Comparison of ENCODE assay signal across 35 cellular contexts in the genomic region with DNA sequence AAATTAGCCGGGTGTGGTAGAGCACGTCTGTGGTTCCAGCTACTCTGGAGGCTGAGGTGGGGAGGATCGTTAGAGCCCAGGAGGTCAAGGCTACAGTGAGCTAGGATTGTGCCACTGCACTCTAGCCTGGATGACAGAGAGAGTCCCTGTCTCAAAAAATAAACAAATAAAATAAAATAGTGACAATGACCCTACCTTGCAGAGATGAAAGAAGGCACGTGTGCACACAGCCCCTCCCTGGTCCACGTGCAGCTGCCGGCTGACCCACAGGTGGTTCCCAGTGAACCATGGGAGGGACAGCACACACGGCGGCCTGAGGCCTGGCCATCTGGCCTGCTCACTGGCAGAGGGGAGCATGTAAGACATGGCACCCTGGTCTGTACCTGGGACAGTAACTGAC. TPM values are rescaled to one million over a fixed set of nuclear protein-coding genes. Genes with fewer than 3 reads are reported as not detected.
"Had no signal": no experiment of that assay in that cellular context is flagged by ENCODE, and none has a peak within 500 bp of the region (broad histone marks: within the 10 kb centered on the region; RNA-seq: fewer than 3 reads in every experiment).

No MANE protein-coding gene starts in this region.

- ATAC-seq: activated CD4-positive, alpha-beta T cell treated with anti-CD3 and anti-CD28 coated beads for 36 hours; activated CD8-positive, alpha-beta memory T cell treated with anti-CD3 and anti-CD28 coated beads, Interleukin-2, amount 10 ng/mL, durations not matched to agents 7 days and 5 days; activated CD8-positive, alpha-beta T cell treated with anti-CD3 and anti-CD28 coated beads, Interleukin-2, amount 10 ng/mL, durations not matched to agents 7 days and 5 days; activated naive CD8-positive, alpha-beta T cell treated with anti-CD3 and anti-CD28 coated beads, Interleukin-2, amount 50 U/mL, for 24 hours; body of pancreas had no signal

- H3K9me3 Mint-ChIP-seq: activated CD4-positive, alpha-beta memory T cell treated with anti-CD3 and anti-CD28 coated beads for 36 hours; activated CD4-positive, alpha-beta T cell treated with anti-CD3 and anti-CD28 coated beads, Interleukin-2, amount 10 ng/mL, durations not matched to agents 24 days and 14 days; activated naive CD4-positive, alpha-beta T cell treated with anti-CD3 and anti-CD28 coated beads for 36 hours; activated naive CD4-positive, alpha-beta T cell treated with anti-CD3 and anti-CD28 coated beads, Interleukin-2, amount 50 U/mL, for 24 hours; activated naive CD8-positive, alpha-beta T cell treated with anti-CD3 and anti-CD28 coated beads for 36 hours; activated naive CD8-positive, alpha-beta T cell treated with anti-CD3 and anti-CD28 coated beads, Interleukin-2, amount 50 U/mL, for 24 hours; activated T-helper 1 cell treated with anti-CD3 and anti-CD28 coated beads, Interleukin-12 subunit alpha, Interleukin-12 subunit beta, Interleukin-2, Interleukin-4 antibody, amounts not matched to agents 30 ng/mL and 10 ng/mL and 1 ng/mL, durations not matched to agents 14 hours and 24 hours and 36 hours; activated T-helper 2 cell treated with anti-CD3 and anti-CD28 coated beads, Interferon-gamma antibody, Interleukin-2, Interleukin-4, amounts not matched to agents 10 μg/mL and 5 μg/mL and 100 μg/mL, durations not matched to agents 14 hours and 24 hours and 36 hours had no signal

- H3K27ac Mint-ChIP-seq: activated CD4-positive, alpha-beta memory T cell treated with anti-CD3 and anti-CD28 coated beads for 36 hours; activated CD4-positive, alpha-beta T cell treated with anti-CD3 and anti-CD28 coated beads for 36 hours; activated CD4-positive, alpha-beta T cell treated with anti-CD3 and anti-CD28 coated beads, Interleukin-2, amount 10 ng/mL, durations not matched to agents 24 days and 14 days; activated CD8-positive, alpha-beta memory T cell treated with anti-CD3 and anti-CD28 coated beads, Interleukin-2, amount 10 ng/mL, durations not matched to agents 7 days and 5 days; activated CD8-positive, alpha-beta T cell treated with anti-CD3 and anti-CD28 coated beads, Interleukin-2, amount 10 ng/mL, durations not matched to agents 7 days and 5 days; activated naive CD4-positive, alpha-beta T cell treated with anti-CD3 and anti-CD28 coated beads for 36 hours; activated naive CD4-positive, alpha-beta T cell treated with anti-CD3 and anti-CD28 coated beads, Interleukin-2, amount 50 U/mL, for 24 hours; activated naive CD8-positive, alpha-beta T cell treated with anti-CD3 and anti-CD28 coated beads for 36 hours; activated naive CD8-positive, alpha-beta T cell treated with anti-CD3 and anti-CD28 coated beads, Interleukin-2, amount 50 U/mL, for 24 hours; activated T-helper 1 cell treated with anti-CD3 and anti-CD28 coated beads, Interleukin-12 subunit alpha, Interleukin-12 subunit beta, Interleukin-2, Interleukin-4 antibody, amounts not matched to agents 30 ng/mL and 10 ng/mL and 1 ng/mL, durations not matched to agents 14 hours and 24 hours and 36 hours; activated T-helper 2 cell treated with anti-CD3 and anti-CD28 coated beads, Interferon-gamma antibody, Interleukin-2, Interleukin-4, amounts not matched to agents 10 μg/mL and 5 μg/mL and 100 μg/mL, durations not matched to agents 14 hours and 24 hours and 36 hours had no signal

- DNase-seq: activated CD4-positive, alpha-beta memory T cell treated with anti-CD3 and anti-CD28 coated beads for 36 hours; activated CD4-positive, alpha-beta T cell treated with anti-CD3 and anti-CD28 coated beads for 36 hours; activated CD4-positive, alpha-beta T cell treated with anti-CD3 and anti-CD28 coated beads, Interleukin-2, amount 10 ng/mL, durations not matched to agents 24 days and 14 days; activated CD4-positive, CD25-positive, alpha-beta regulatory T cell; activated CD4-positive, CD25-positive, alpha-beta regulatory T cell treated with anti-CD3 and anti-CD28 coated beads, Interleukin-2, amount 50 U/mL, for 72 hours; activated CD8-positive, alpha-beta memory T cell treated with anti-CD3 and anti-CD28 coated beads, Interleukin-2, amount 10 ng/mL, durations not matched to agents 7 days and 5 days; activated CD8-positive, alpha-beta memory T cell treated with anti-CD3 and anti-CD28 coated beads, Interleukin-2, amount 50 U/mL, for 4 hours; activated CD8-positive, alpha-beta T cell treated with anti-CD3 and anti-CD28 coated beads, Interleukin-2, amount 10 ng/mL, durations not matched to agents 7 days and 5 days; activated effector memory CD4-positive, alpha-beta T cell treated with anti-CD3 and anti-CD28 coated beads, Interleukin-2, amount 50 U/mL, for 16 hours; activated naive CD4-positive, alpha-beta T cell treated with anti-CD3 and anti-CD28 coated beads for 36 hours; activated naive CD8-positive, alpha-beta T cell treated with anti-CD3 and anti-CD28 coated beads for 36 hours; activated naive CD8-positive, alpha-beta T cell treated with anti-CD3 and anti-CD28 coated beads, Interleukin-2, amount 50 U/mL, for 24 hours; activated T-cell treated with anti-CD3 and anti-CD28 coated beads, Interleukin-2, amount 50 U/mL, for 1 hour; activated T-cell treated with anti-CD3 and anti-CD28 coated beads, Interleukin-2, amount 50 U/mL, for 48 hours; adrenal gland; amygdala; aorta; body of pancreas; central memory CD4-positive, alpha-beta T cell; cerebellar nuclear complex; colonic mucosa; effector CD8-positive, alpha-beta T cell; esophagus squamous epithelium; foreskin melanocyte; head of caudate nucleus; T-helper 1 cell; T-helper 2 cell had no signal

- H3K4me3 ChIP-seq: adrenal gland, body of pancreas, cardiac muscle cell, colonic mucosa, esophagus squamous epithelium had no signal

- H3K4me3 Mint-ChIP-seq: activated CD4-positive, alpha-beta memory T cell treated with anti-CD3 and anti-CD28 coated beads for 36 hours; activated CD4-positive, alpha-beta T cell treated with anti-CD3 and anti-CD28 coated beads for 36 hours; activated CD4-positive, alpha-beta T cell treated with anti-CD3 and anti-CD28 coated beads, Interleukin-2, amount 10 ng/mL, durations not matched to agents 24 days and 14 days; activated CD8-positive, alpha-beta memory T cell treated with anti-CD3 and anti-CD28 coated beads, Interleukin-2, amount 10 ng/mL, durations not matched to agents 7 days and 5 days; activated CD8-positive, alpha-beta T cell treated with anti-CD3 and anti-CD28 coated beads, Interleukin-2, amount 10 ng/mL, durations not matched to agents 7 days and 5 days; activated naive CD4-positive, alpha-beta T cell treated with anti-CD3 and anti-CD28 coated beads for 36 hours; activated naive CD4-positive, alpha-beta T cell treated with anti-CD3 and anti-CD28 coated beads, Interleukin-2, amount 50 U/mL, for 24 hours; activated naive CD8-positive, alpha-beta T cell treated with anti-CD3 and anti-CD28 coated beads for 36 hours; activated naive CD8-positive, alpha-beta T cell treated with anti-CD3 and anti-CD28 coated beads, Interleukin-2, amount 50 U/mL, for 24 hours; activated T-helper 1 cell treated with anti-CD3 and anti-CD28 coated beads, Interleukin-12 subunit alpha, Interleukin-12 subunit beta, Interleukin-2, Interleukin-4 antibody, amounts not matched to agents 30 ng/mL and 10 ng/mL and 1 ng/mL, durations not matched to agents 14 hours and 24 hours and 36 hours had no signal

- H3K36me3 Mint-ChIP-seq: activated CD4-positive, alpha-beta memory T cell treated with anti-CD3 and anti-CD28 coated beads for 36 hours; activated CD8-positive, alpha-beta memory T cell treated with anti-CD3 and anti-CD28 coated beads, Interleukin-2, amount 10 ng/mL, durations not matched to agents 7 days and 5 days; activated naive CD4-positive, alpha-beta T cell treated with anti-CD3 and anti-CD28 coated beads, Interleukin-2, amount 50 U/mL, for 24 hours; activated naive CD8-positive, alpha-beta T cell treated with anti-CD3 and anti-CD28 coated beads for 36 hours had no signal

- H3K4me1 ChIP-seq: colonic mucosa had no signal

- H3K36me3 ChIP-seq: adrenal gland, cardiac muscle cell, colonic mucosa, esophagus squamous epithelium had no signal

- FAIRE-seq: endometrium, endothelial cell of umbilical vein had no signal

- H3K27ac ChIP-seq: adrenal gland, body of pancreas, cardiac muscle cell, colonic mucosa, epithelial cell of prostate, esophagus squamous epithelium had no signal

- H3K9me3 ChIP-seq: adrenal gland, body of pancreas, colonic mucosa, esophagus squamous epithelium had no signal

- H3K4me1 Mint-ChIP-seq: activated CD4-positive, alpha-beta T cell treated with anti-CD3 and anti-CD28 coated beads for 36 hours; activated CD4-positive, alpha-beta T cell treated with anti-CD3 and anti-CD28 coated beads, Interleukin-2, amount 10 ng/mL, durations not matched to agents 24 days and 14 days; activated CD8-positive, alpha-beta memory T cell treated with anti-CD3 and anti-CD28 coated beads, Interleukin-2, amount 10 ng/mL, durations not matched to agents 7 days and 5 days; activated naive CD4-positive, alpha-beta T cell treated with anti-CD3 and anti-CD28 coated beads, Interleukin-2, amount 50 U/mL, for 24 hours; activated naive CD8-positive, alpha-beta T cell treated with anti-CD3 and anti-CD28 coated beads for 36 hours had no signal

RNA-seq across cellular contexts. Expression of a gene that starts 4.7 kb away (rescaled TPM):
- total RNA-seq: activated CD4-positive, alpha-beta T cell treated with anti-CD3 and anti-CD28 coated beads, Interleukin-2, amount 10 ng/mL, durations not matched to agents 24 days and 14 days; activated CD8-positive, alpha-beta memory T cell treated with anti-CD3 and anti-CD28 coated beads for 36 hours; activated CD8-positive, alpha-beta T cell treated with anti-CD3 and anti-CD28 coated beads, Interleukin-2, amount 10 ng/mL, durations not matched to agents 7 days and 5 days; activated T-helper 1 cell treated with anti-CD3 and anti-CD28 coated beads, Interleukin-12 subunit alpha, Interleukin-12 subunit beta, Interleukin-2, Interleukin-4 antibody, amounts not matched to agents 30 ng/mL and 10 ng/mL and 1 ng/mL, durations not matched to agents 14 hours and 24 hours and 36 hours; activated T-helper 2 cell treated with anti-CD3 and anti-CD28 coated beads, Interferon-gamma antibody, Interleukin-2, Interleukin-4, amounts not matched to agents 10 μg/mL and 5 μg/mL and 100 μg/mL, durations not matched to agents 14 hours and 24 hours and 36 hours had no signal

RNA-seq across cellular contexts. Expression of a gene that starts 34.5 kb away (rescaled TPM):
- total RNA-seq: activated CD8-positive, alpha-beta T cell treated with anti-CD3 and anti-CD28 coated beads, Interleukin-2, amount 10 ng/mL, durations not matched to agents 7 days and 5 days; activated T-helper 1 cell treated with anti-CD3 and anti-CD28 coated beads, Interleukin-12 subunit alpha, Interleukin-12 subunit beta, Interleukin-2, Interleukin-4 antibody, amounts not matched to agents 30 ng/mL and 10 ng/mL and 1 ng/mL, durations not matched to agents 14 hours and 24 hours and 36 hours; activated T-helper 2 cell treated with anti-CD3 and anti-CD28 coated beads, Interferon-gamma antibody, Interleukin-2, Interleukin-4, amounts not matched to agents 10 μg/mL and 5 μg/mL and 100 μg/mL, durations not matched to agents 14 hours and 24 hours and 36 hours had no signal
